1 cellular context compared by ENCODE assay signal in the genomic region with DNA sequence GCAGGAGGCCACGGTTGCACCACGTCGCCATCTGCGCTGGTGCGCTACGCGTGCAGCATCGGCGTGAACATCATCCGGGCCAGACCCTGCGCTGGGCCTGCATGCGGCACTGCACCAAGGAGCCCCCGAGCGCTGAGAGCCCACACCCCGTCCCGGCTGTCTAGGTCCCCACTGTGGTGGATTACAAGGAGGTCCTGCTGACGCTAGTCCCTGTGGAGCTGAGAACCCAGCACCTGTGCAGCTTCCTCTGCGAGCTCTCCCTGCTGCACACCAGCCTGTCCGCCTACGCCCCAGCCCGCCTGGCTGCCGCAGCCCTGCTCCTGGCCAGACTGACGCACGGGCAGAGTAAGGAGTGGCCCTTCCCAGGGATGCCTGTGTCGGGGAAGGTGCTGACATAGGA.
A peak's percentile ranks its signal among the peaks of the same experiment; 100 is the strongest.
TF ChIP-seq lines count a peak whose summit lies in the region.

No MANE protein-coding gene starts in this region.

TF ChIP-seq in H1, 55 proteins besides CTCF, POLR2A, EP300 and RAD21:
- TF ChIP-seq POLR2AphosphoS5 (IDR thresholded peaks at IDR 0.05; ENCODE audit: low read depth, low read length) (0 out of 2 replicates have a peak, but pooled peaks have one; percentile 39), HDAC6 (IDR thresholded peaks at IDR 0.05; ENCODE audit: low read depth, low read length) (no peak)
TF ChIP-seq in H1: peak in this region for 1.
